Comparison of ENCODE assay signal across 1 cellular context in the genomic region with DNA sequence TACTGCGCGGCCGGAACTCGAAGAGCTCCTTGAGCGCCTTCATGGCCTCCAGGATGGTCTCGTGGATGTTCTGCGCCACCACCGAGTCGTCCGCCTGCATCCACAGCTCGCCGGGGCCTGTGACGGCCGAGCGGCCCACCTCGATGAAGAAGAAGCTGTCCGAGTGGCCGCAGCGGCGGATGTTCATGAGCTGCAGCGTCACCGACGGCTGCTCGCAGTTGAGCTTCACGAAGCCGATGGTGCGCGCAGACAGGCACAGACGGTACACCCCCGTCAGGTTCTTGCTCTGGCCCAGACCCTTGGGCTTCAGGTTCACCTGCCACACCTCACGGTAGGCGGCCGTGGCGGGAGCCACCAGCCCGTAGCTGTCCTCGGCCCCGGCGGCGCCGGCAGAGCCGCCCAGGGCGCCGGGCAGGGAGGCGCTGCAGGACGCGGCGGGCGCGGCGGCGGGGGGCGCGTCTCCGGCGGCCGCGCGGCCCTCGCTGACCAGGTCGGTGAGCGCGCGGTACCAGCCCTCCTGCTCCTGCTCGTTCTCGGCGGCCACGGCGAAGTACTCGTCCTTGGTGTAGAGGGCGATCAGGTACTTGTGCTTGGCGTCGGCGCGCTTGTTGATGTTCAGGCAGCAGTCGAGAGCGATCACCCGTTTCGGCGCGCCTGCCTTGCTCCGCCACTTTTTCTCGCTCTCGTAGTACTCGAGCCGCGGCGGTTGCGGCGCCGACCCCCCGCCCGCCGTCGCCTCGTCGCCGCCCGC.
A peak's percentile ranks its signal among the peaks of the same experiment; 100 is the strongest.
TF ChIP-seq lines count a peak whose summit lies in the region.

No MANE protein-coding gene starts in this region.

TF ChIP-seq in H1, 55 proteins besides CTCF, POLR2A, EP300 and RAD21:
- TF ChIP-seq CHD2 (IDR thresholded peaks at IDR 0.05; ENCODE audit: low read length) (no peak), TAF1 (IDR thresholded peaks at IDR 0.05; ENCODE audit: low read depth, low read length) (no peak), SIN3A (conservative IDR thresholded peaks at IDR 0.05 in 1 of 2, IDR thresholded peaks at IDR 0.05 in 1 of 2; ENCODE audit: low read depth in 1 of 2, low read length in 2 of 2) (0 out of 4 replicates have a peak, but pooled peaks of 1 of the 2 experiments have one; percentile 31), RBBP5 (IDR thresholded peaks at IDR 0.05; ENCODE audit: borderline replicate concordance, low read depth, low read length) (peak; percentile 50; the same call in 1 of the 2 replicates), BRCA1 (IDR thresholded peaks at IDR 0.05; ENCODE audit: low read depth, low read length) (no peak)
- TF ChIP-seq, protein P1, sequence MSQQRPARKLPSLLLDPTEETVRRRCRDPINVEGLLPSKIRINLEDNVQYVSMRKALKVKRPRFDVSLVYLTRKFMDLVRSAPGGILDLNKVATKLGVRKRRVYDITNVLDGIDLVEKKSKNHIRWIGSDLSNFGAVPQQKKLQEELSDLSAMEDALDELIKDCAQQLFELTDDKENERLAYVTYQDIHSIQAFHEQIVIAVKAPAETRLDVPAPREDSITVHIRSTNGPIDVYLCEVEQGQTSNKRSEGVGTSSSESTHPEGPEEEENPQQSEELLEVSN (IDR thresholded peaks at IDR 0.05): 0 out of 2 replicates have a peak, but pooled peaks have one; percentile 16
